Comparison of ENCODE assay signal across 21 cellular contexts in the genomic region with DNA sequence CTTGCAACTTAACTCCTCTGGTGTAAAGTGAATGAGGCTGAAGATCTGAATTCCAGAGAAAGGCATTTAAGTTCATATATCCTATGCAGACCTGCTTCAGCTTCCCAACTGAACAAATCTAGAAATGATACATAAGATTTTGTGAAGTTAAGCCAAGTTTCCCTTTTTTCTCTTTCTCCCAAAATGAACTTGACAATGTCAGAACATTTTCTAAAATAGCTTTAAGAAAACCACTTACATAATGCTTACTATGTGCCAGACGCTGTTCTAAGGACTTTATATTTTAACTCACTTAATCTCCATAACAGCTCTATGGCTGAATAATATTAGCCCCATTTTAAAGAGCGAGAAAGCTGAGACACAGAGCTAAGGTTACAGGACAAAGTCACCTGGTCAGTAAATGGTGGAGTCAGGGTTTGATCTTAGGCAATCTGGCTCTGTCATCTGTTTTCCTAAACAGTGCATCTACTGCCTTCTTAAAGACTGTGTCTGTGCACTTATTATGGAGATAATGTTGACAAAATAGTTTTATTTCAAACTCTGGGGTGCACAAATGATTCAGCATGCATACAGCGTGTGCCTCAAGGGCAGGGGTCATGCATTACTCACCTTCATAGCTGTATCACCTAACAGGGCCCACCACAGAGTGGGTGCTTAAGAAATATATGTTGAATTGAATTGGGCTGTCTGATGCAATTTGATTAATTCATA.
"Had no signal": no experiment of that assay in that cellular context is flagged by ENCODE, and none has a peak within 500 bp of the region (broad histone marks: within the 10 kb centered on the region; RNA-seq: fewer than 3 reads in every experiment).

No MANE protein-coding gene starts in this region.

- H3K36me3 Mint-ChIP-seq: activated naive CD4-positive, alpha-beta T cell treated with anti-CD3 and anti-CD28 coated beads, Interleukin-2, amount 50 U/mL, for 72 hours; natural killer cell had no signal

- H3K36me3 ChIP-seq: colonic mucosa, prostate gland, transverse colon had no signal

- H3K4me3 Mint-ChIP-seq: activated B cell treated with CpG ODN at 0.5 μM for 24 hours; activated CD4-positive, alpha-beta T cell treated with anti-CD3 and anti-CD28 coated beads for 36 hours; activated T-cell treated with anti-CD3 and anti-CD28 coated beads, Interleukin-2, amount 50 U/mL, for 24 hours; activated T-helper 17 cell treated with anti-CD3 and anti-CD28 coated beads, Interleukin-2, amount 50 U/mL, for 72 hours; endodermal cell; natural killer cell had no signal

- H3K4me3 ChIP-seq: colonic mucosa, lung, prostate gland, stomach, transverse colon had no signal

- H3K4me1 ChIP-seq: colonic mucosa, prostate gland, transverse colon had no signal

- H3K4me1 Mint-ChIP-seq: activated B cell treated with CpG ODN at 0.5 μM for 24 hours; activated CD4-positive, alpha-beta T cell treated with anti-CD3 and anti-CD28 coated beads for 36 hours; activated T-helper 17 cell treated with anti-CD3 and anti-CD28 coated beads, Interleukin-2, amount 50 U/mL, for 72 hours; natural killer cell had no signal

- H3K9me3 ChIP-seq: colonic mucosa, prostate gland, stomach, transverse colon had no signal

- H3K27ac Mint-ChIP-seq: activated B cell treated with CpG ODN at 0.5 μM for 24 hours; activated CD4-positive, alpha-beta T cell treated with anti-CD3 and anti-CD28 coated beads for 36 hours; activated naive CD4-positive, alpha-beta T cell treated with anti-CD3 and anti-CD28 coated beads, Interleukin-2, amount 50 U/mL, for 72 hours; activated T-cell treated with anti-CD3 and anti-CD28 coated beads, Interleukin-2, amount 50 U/mL, for 24 hours; activated T-helper 17 cell treated with anti-CD3 and anti-CD28 coated beads, Interleukin-2, amount 50 U/mL, for 72 hours; endodermal cell; natural killer cell had no signal

- ATAC-seq: activated CD4-positive, alpha-beta T cell treated with anti-CD3 and anti-CD28 coated beads for 36 hours; activated naive CD4-positive, alpha-beta T cell treated with anti-CD3 and anti-CD28 coated beads, Interleukin-2, amount 50 U/mL, for 72 hours; activated T-helper 17 cell treated with anti-CD3 and anti-CD28 coated beads, Interleukin-2, amount 50 U/mL, for 72 hours; left lobe of liver; natural killer cell; right cardiac atrium had no signal

- H3K27ac ChIP-seq: colonic mucosa, epithelial cell of prostate, prostate gland, stomach, transverse colon had no signal

- H3K27me3 ChIP-seq: colonic mucosa, stomach, transverse colon had no signal

- H3K9me3 Mint-ChIP-seq: activated T-cell treated with anti-CD3 and anti-CD28 coated beads, Interleukin-2, amount 50 U/mL, for 24 hours; activated T-helper 17 cell treated with anti-CD3 and anti-CD28 coated beads, Interleukin-2, amount 50 U/mL, for 72 hours; endodermal cell; natural killer cell had no signal

- DNase-seq: activated B cell treated with CpG ODN at 0.5 μM for 24 hours; activated CD4-positive, alpha-beta T cell treated with anti-CD3 and anti-CD28 coated beads for 36 hours; activated CD4-positive, alpha-beta T cell treated with anti-CD3 and anti-CD28 coated beads, Interleukin-2, amount 50 U/mL, for 4 hours; activated CD8-positive, alpha-beta memory T cell treated with anti-CD3 and anti-CD28 coated beads for 24 hours; activated CD8-positive, alpha-beta memory T cell treated with anti-CD3 and anti-CD28 coated beads, Interleukin-2, amount 50 U/mL, for 4 hours; activated T-cell treated with anti-CD3 and anti-CD28 coated beads, Interleukin-2, amount 50 U/mL, for 24 hours; colonic mucosa; endodermal cell; kidney; natural killer cell; right cardiac atrium; stimulated activated CD4-positive, alpha-beta T cell treated with anti-CD3 and anti-CD28 coated beads, Interleukin-12 subunit alpha, Interleukin-12 subunit beta, amount 100 ng/mL, for 4 hours; stomach; T-helper 9 cell; transverse colon had no signal
